In genomic region chr6:38796850-38797249, GRCh38 we compare ENCODE assay signal across 33 cellular contexts.
DNase-seq lines count a peak whose midpoint lies in the region; FAIRE-seq and TF ChIP-seq lines count a peak whose summit lies in the region.
"Had no signal": no experiment of that assay in that cellular context is flagged by ENCODE, and none has a peak within 500 bp of the region (broad histone marks: within the 10 kb centered on the region; RNA-seq: fewer than 3 reads in every experiment).

No MANE protein-coding gene starts in this region.

- H3K36me3 ChIP-seq in WERI-Rb-1 (no peaks in the 10 kb centered on the region), mesodermal cell (ENCODE audit: control insufficient read depth, insufficient read depth, low read length) (no peaks in the 10 kb centered on the region), small intestine (ENCODE audit: control insufficient read depth in 2 of 2, insufficient read depth in 2 of 2, low read length in 2 of 2) (no peaks in the 10 kb centered on the region)
- H3K36me3 ChIP-seq: left ventricle myocardium inferior, SJSA1, vagina had no signal

- H3K27me3 Mint-ChIP-seq in activated CD4-positive, alpha-beta memory T cell treated with anti-CD3 and anti-CD28 coated beads for 36 hours, result peaks cover 46% of the 10 kb centered on the region
- peaks cover 52% of the 10 kb centered on the region for H3K27me3 Mint-ChIP-seq in activated naive CD8-positive, alpha-beta T cell treated with anti-CD3 and anti-CD28 coated beads for 36 hours
- H3K27me3 Mint-ChIP-seq: IgD-negative memory B cell had no signal

- H3K27me3 ChIP-seq in WERI-Rb-1 (ENCODE audit: insufficient read depth, low read depth, severe bottlenecking) (no peaks in the 10 kb centered on the region), small intestine (ENCODE audit: control insufficient read depth in 2 of 2, insufficient read depth in 2 of 2, low read length in 2 of 2) (no peaks in the 10 kb centered on the region)
- H3K27me3 ChIP-seq: SJSA1, testis, vagina had no signal

- CTCF ChIA-PET in activated CD4-positive, alpha-beta memory T cell treated with anti-CD3 and anti-CD28 coated beads for 36 hours (lab: Charles Lee), result no interaction called here

- FAIRE-seq in small intestine (lab: Jason Lieb, UNC), result no peak
- FAIRE-seq: astrocyte, islet of Langerhans had no signal

- in situ Hi-C loops in Caki2 (cut with HindIII; ENCODE audit: low pct_unique_long_range_greater_than_20kb, low sequenced_read_pairs), result no loop called here

- intact Hi-C loops in activated CD4-positive, alpha-beta memory T cell treated with anti-CD3 and anti-CD28 coated beads for 36 hours (cut with micrococcal nuclease), result no loop called here

- DNase-seq in Caki2 (ENCODE audit: low read depth) (peak; percentile 11), WERI-Rb-1 (peak; percentile 46), small intestine (peak; percentile 59), SIG-M5 treated with dmso at 0.1 percent for 504 hours (lab: John Stamatoyannopoulos, UW; ENCODE audit: unreplicated experiment) (no peak), SW480 (ENCODE audit: low spot score) (no peak)
- DNase-seq in activated CD4-positive, alpha-beta memory T cell treated with anti-CD3 and anti-CD28 coated beads for 36 hours, result no peak
- DNase-seq in activated naive CD8-positive, alpha-beta T cell treated with anti-CD3 and anti-CD28 coated beads for 36 hours, result no peak
- DNase-seq: activated CD8-positive, alpha-beta memory T cell treated with anti-CD3 and anti-CD28 coated beads, Interleukin-2, amount 10 ng/mL, durations not matched to agents 7 days and 5 days; activated naive CD8-positive, alpha-beta T cell treated with anti-CD3 and anti-CD28 coated beads, Interleukin-2, amount 50 U/mL, for 24 hours; activated T-cell treated with anti-CD3 and anti-CD28 coated beads, Interleukin-2, amount 50 U/mL, for 48 hours; caudate nucleus; COR-L47; DND-41; effector memory CD8-positive, alpha-beta T cell; GF-D8; left ventricle myocardium inferior; naive thymus-derived CD4-positive, alpha-beta T cell; NCI-H1092 treated with DMSO at 0.1 percent for 48 hours; NCI-H187 treated with DMSO at 0.1 percent for 48 hours; NCI-H2171; NCI-H510A; nucleus accumbens; stimulated activated CD4-positive, alpha-beta T cell treated with anti-CD3 and anti-CD28 coated beads, Interleukin-1b, Interleukin-23, amount 100 ng/mL, for 48 hours; stimulated activated naive CD8-positive, alpha-beta T cell treated with anti-CD3 and anti-CD28 coated beads, Interleukin-15, Interleukin-2, amounts not matched to agents 100 U/mL and 50 U/mL, for 24 hours; testis had no signal

- H3K9me3 ChIP-seq in WERI-Rb-1 (ENCODE audit: severe bottlenecking) (no peaks in the 10 kb centered on the region), mesodermal cell (ENCODE audit: control insufficient read depth, low read length) (no peaks in the 10 kb centered on the region), small intestine (ENCODE audit: control insufficient read depth, low read depth) (no peaks in the 10 kb centered on the region)
- H3K9me3 ChIP-seq: left ventricle myocardium inferior, SJSA1, testis, vagina had no signal

- H3K4me1 ChIP-seq in mesodermal cell (ENCODE audit: control insufficient read depth, insufficient read depth, low read length, poor library complexity, severe bottlenecking) (peaks cover 15% of the 10 kb centered on the region), small intestine (ENCODE audit: control insufficient read depth in 2 of 2, insufficient read depth in 1 of 2, low read depth in 1 of 2, low read length in 1 of 2) (no peaks in the 10 kb centered on the region)
- H3K4me1 ChIP-seq: left ventricle myocardium inferior, SJSA1, testis had no signal

- no peaks in the 10 kb centered on the region for H3K9me3 Mint-ChIP-seq in activated CD4-positive, alpha-beta memory T cell treated with anti-CD3 and anti-CD28 coated beads for 36 hours
- no peaks in the 10 kb centered on the region for H3K9me3 Mint-ChIP-seq in activated naive CD8-positive, alpha-beta T cell treated with anti-CD3 and anti-CD28 coated beads for 36 hours
- H3K9me3 Mint-ChIP-seq: activated naive CD8-positive, alpha-beta T cell treated with anti-CD3 and anti-CD28 coated beads, Interleukin-2, amount 50 U/mL, for 24 hours; effector memory CD8-positive, alpha-beta T cell; IgD-negative memory B cell had no signal

- no peak overlapping the region for H3K27ac Mint-ChIP-seq in activated CD4-positive, alpha-beta memory T cell treated with anti-CD3 and anti-CD28 coated beads for 36 hours
- H3K27ac Mint-ChIP-seq in activated naive CD8-positive, alpha-beta T cell treated with anti-CD3 and anti-CD28 coated beads for 36 hours, result no peak overlapping the region
- H3K27ac Mint-ChIP-seq: activated CD8-positive, alpha-beta memory T cell treated with anti-CD3 and anti-CD28 coated beads, Interleukin-2, amount 10 ng/mL, durations not matched to agents 7 days and 5 days; activated naive CD8-positive, alpha-beta T cell treated with anti-CD3 and anti-CD28 coated beads, Interleukin-2, amount 50 U/mL, for 24 hours; effector memory CD8-positive, alpha-beta T cell; naive thymus-derived CD4-positive, alpha-beta T cell had no signal

- POLR2A ChIA-PET in activated CD4-positive, alpha-beta memory T cell treated with anti-CD3 and anti-CD28 coated beads for 36 hours (lab: Charles Lee), result no interaction called here

- H3K4me3 ChIP-seq in WERI-Rb-1 (ENCODE audit: low read depth, low read length), result no peak overlapping the region
- H3K4me3 ChIP-seq in mesodermal cell (ENCODE audit: extremely low read depth, insufficient read depth, low read length, poor library complexity, severe bottlenecking), result no peak overlapping the region
- no peak overlapping the region for H3K4me3 ChIP-seq in small intestine (ENCODE audit: low read depth in 1 of 2, low read length in 2 of 2)
- H3K4me3 ChIP-seq: coronary artery, left ventricle myocardium inferior, SJSA1, skin epidermis, testis, vagina had no signal

- H3K27ac ChIP-seq in WERI-Rb-1, result no peak overlapping the region
- H3K27ac ChIP-seq in mesodermal cell (ENCODE audit: low read depth, low read length, severe bottlenecking), result peak overlapping the region; percentile 60
- H3K27ac ChIP-seq in small intestine (ENCODE audit: low read depth in 1 of 2, low read length in 1 of 2), result no peak overlapping the region
- H3K27ac ChIP-seq: coronary artery, left ventricle myocardium inferior, SJSA1, testis, vagina had no signal

- WGBS in mesodermal cell (ENCODE audit: insufficient coverage in 2 of 2), 2 experiments, result 93% methylated on average over 2 of the region's 6 CpGs; no CpG with 5 or more reads in 1 of the 2 experiments
- WGBS in small intestine, 3 donors, result 14 to 51% (median 28%) methylated on average over 6 of the region's 6 CpGs

- no peak overlapping the region for H3K4me3 Mint-ChIP-seq in activated CD4-positive, alpha-beta memory T cell treated with anti-CD3 and anti-CD28 coated beads for 36 hours
- H3K4me3 Mint-ChIP-seq in activated naive CD8-positive, alpha-beta T cell treated with anti-CD3 and anti-CD28 coated beads for 36 hours, result no peak overlapping the region
- H3K4me3 Mint-ChIP-seq: activated CD8-positive, alpha-beta memory T cell treated with anti-CD3 and anti-CD28 coated beads, Interleukin-2, amount 10 ng/mL, durations not matched to agents 7 days and 5 days; activated naive CD8-positive, alpha-beta T cell treated with anti-CD3 and anti-CD28 coated beads, Interleukin-2, amount 50 U/mL, for 24 hours; effector memory CD8-positive, alpha-beta T cell; IgD-negative memory B cell; naive thymus-derived CD4-positive, alpha-beta T cell had no signal

- no peaks in the 10 kb centered on the region for H3K4me1 Mint-ChIP-seq in activated CD4-positive, alpha-beta memory T cell treated with anti-CD3 and anti-CD28 coated beads for 36 hours (ENCODE audit: low read depth)
- H3K4me1 Mint-ChIP-seq in activated naive CD8-positive, alpha-beta T cell treated with anti-CD3 and anti-CD28 coated beads for 36 hours, result no peaks in the 10 kb centered on the region
- H3K4me1 Mint-ChIP-seq: activated naive CD8-positive, alpha-beta T cell treated with anti-CD3 and anti-CD28 coated beads, Interleukin-2, amount 50 U/mL, for 24 hours had no signal

- TF ChIP-seq CTCF in WERI-Rb-1 (IDR thresholded peaks at IDR 0.05; ENCODE audit: low read depth, low read length), result no peak

- no peaks in the 10 kb centered on the region for H3K36me3 Mint-ChIP-seq in activated CD4-positive, alpha-beta memory T cell treated with anti-CD3 and anti-CD28 coated beads for 36 hours
- H3K36me3 Mint-ChIP-seq in activated naive CD8-positive, alpha-beta T cell treated with anti-CD3 and anti-CD28 coated beads for 36 hours, result no peaks in the 10 kb centered on the region
- H3K36me3 Mint-ChIP-seq: activated CD8-positive, alpha-beta memory T cell treated with anti-CD3 and anti-CD28 coated beads, Interleukin-2, amount 10 ng/mL, durations not matched to agents 7 days and 5 days; naive thymus-derived CD4-positive, alpha-beta T cell had no signal

Comparison
In these comparisons a context has a peak if more than half of its experiments do, and no peak if none do; other contexts are left out.
1. DNase-seq: peak in Caki2 (single experiment), WERI-Rb-1 (single experiment) and small intestine (single experiment); none in SIG-M5 treated with dmso at 0.1 percent for 504 hours (single experiment), activated CD4-positive, alpha-beta memory T cell treated with anti-CD3 and anti-CD28 coated beads for 36 hours (single experiment), SW480 (single experiment) and activated naive CD8-positive, alpha-beta T cell treated with anti-CD3 and anti-CD28 coated beads for 36 hours (single experiment).